22 cellular contexts compared by ENCODE assay signal in the genomic region with DNA sequence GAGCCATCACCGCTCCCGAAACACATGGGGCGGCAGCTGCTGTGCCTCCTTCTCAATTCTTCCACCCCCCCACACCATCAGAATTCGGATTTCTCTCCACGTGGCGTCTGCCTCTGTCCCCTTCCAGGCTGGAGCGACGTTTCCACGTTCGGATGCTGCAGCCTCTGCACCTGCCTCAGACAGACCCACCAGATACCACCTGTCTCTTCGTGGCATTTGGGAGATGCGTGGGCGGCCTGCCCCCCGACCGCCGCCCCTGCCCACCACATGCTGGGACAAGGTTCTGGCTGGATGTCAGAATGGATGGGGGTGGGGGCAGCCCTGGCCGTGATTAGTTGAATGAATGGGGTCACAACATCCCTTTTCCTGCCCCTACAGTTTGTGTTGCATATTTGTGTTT.
DNase-seq lines count a peak whose midpoint lies in the region; ATAC-seq and TF ChIP-seq lines count a peak whose summit lies in the region.
"Had no signal": no experiment of that assay in that cellular context is flagged by ENCODE, and none has a peak within 500 bp of the region (broad histone marks: within the 10 kb centered on the region; RNA-seq: fewer than 3 reads in every experiment).

No MANE protein-coding gene starts in this region.

- H3K4me2 ChIP-seq in mesenchymal stem cell (ENCODE audit: low read length, poor library complexity, severe bottlenecking): no peak overlapping the region
- H3K4me2 ChIP-seq: A549, GM23338 had no signal

- H3K18ac ChIP-seq in mesenchymal stem cell (ENCODE audit: low read depth in 1 of 2, low read length in 2 of 2): no peak overlapping the region

- H2AFZ ChIP-seq in mesenchymal stem cell (ENCODE audit: low read depth, low read length): no peak overlapping the region
- H2AFZ ChIP-seq: GM23338 had no signal

- in situ Hi-C loops in transverse colon (cut with MboI; ENCODE audit: low pct_ligation_motif_present in 1 of 4, low pct_unique_long_range_greater_than_20kb in 1 of 4, low sequenced_read_pairs in 3 of 4): loop anchor here (10.0 to 25.0 kb wide), 4 partner anchors 199 to 609 kb away; no protein-coding TSS in a partner anchor

- DNase-seq in DMS 273 (lab: John Stamatoyannopoulos, UW; ENCODE audit: unreplicated experiment) (peak; percentile 24), DMS 273 treated with DMSO at 0.1 percent for 48 hours (lab: John Stamatoyannopoulos, UW) (no peak), natural killer cell (no peak), mesenchymal stem cell (no peak), upper lobe of right lung (peak; percentile 18), NCI-H526 (lab: John Stamatoyannopoulos, UW) (no peak), transverse colon (no peak)
- peak; percentile 29 for DNase-seq in natural killer cell treated with Interleukin-12 subunit alpha and Interleukin-12 subunit beta and Interleukin-15 and Interleukin-18, amount 100 ng/mL, for 72 hours (ENCODE audit: low spot score)
- DNase-seq: AML-193; CD4-positive, alpha-beta T cell; DMS53; DND-41; EL; H7; HFFc6 had no signal

- peaks cover 0 to 7% of the 10 kb centered on the region in 2 experiments for H3K36me3 ChIP-seq in mesenchymal stem cell (ENCODE audit: control insufficient read depth in 1 of 2, insufficient read depth in 2 of 2, low read depth in 1 of 2, low read length in 2 of 2)
- no peaks in the 10 kb centered on the region for H3K36me3 ChIP-seq in upper lobe of right lung
- no peaks in the 10 kb centered on the region for H3K36me3 ChIP-seq in transverse colon

- no peak overlapping the region for H3K4ac ChIP-seq in mesenchymal stem cell (ENCODE audit: low read depth in 1 of 2, low read length in 2 of 2)

- no peak for TF ChIP-seq EP300 in transverse colon (IDR thresholded peaks at IDR 0.05; ENCODE audit: low read depth)

- peaks cover 0 to 5% of the 10 kb centered on the region in 2 donors for H3K4me1 Mint-ChIP-seq in natural killer cell treated with Interleukin-12 subunit alpha and Interleukin-12 subunit beta and Interleukin-15 and Interleukin-18, amount 100 ng/mL, for 72 hours (ENCODE audit: low read depth in 2 of 2)
- H3K4me1 Mint-ChIP-seq in natural killer cell: peaks cover 4 to 8% of the 10 kb centered on the region in 2 donors

- no peaks in the 10 kb centered on the region for H3K36me3 Mint-ChIP-seq in natural killer cell treated with Interleukin-12 subunit alpha and Interleukin-12 subunit beta and Interleukin-15 and Interleukin-18, amount 100 ng/mL, for 72 hours
- no peaks in the 10 kb centered on the region for H3K36me3 Mint-ChIP-seq in natural killer cell
- H3K36me3 Mint-ChIP-seq: IgD-negative memory B cell had no signal

- H2AK5ac ChIP-seq in mesenchymal stem cell (ENCODE audit: low read length, severe bottlenecking): no peak overlapping the region

- peaks cover 4 to 10% of the 10 kb centered on the region in 2 experiments for H3K27me3 ChIP-seq in mesenchymal stem cell (ENCODE audit: control insufficient read depth in 1 of 2, insufficient read depth in 1 of 2, low read length in 2 of 2)
- peaks cover 12% of the 10 kb centered on the region for H3K27me3 ChIP-seq in upper lobe of right lung
- peaks cover 12% of the 10 kb centered on the region for H3K27me3 ChIP-seq in transverse colon

- peak overlapping the region in 1 of 2 experiments; percentile 62 for H3K14ac ChIP-seq in mesenchymal stem cell (ENCODE audit: low read length in 2 of 2)

- H3K4me3 ChIP-seq in mesenchymal stem cell (ENCODE audit: insufficient read depth in 1 of 2, low read depth in 1 of 2, low read length in 2 of 2) (no peak overlapping the region), upper lobe of right lung (no peak overlapping the region), transverse colon (no peak overlapping the region)
- H3K4me3 ChIP-seq: A549, GM12878, GM23338 had no signal

- no peak overlapping the region for H3K9ac ChIP-seq in mesenchymal stem cell (ENCODE audit: low read length)

- no peak overlapping the region for H2BK5ac ChIP-seq in mesenchymal stem cell (ENCODE audit: low read depth, low read length, poor library complexity, severe bottlenecking)

- no peak for TF ChIP-seq POLR2A in transverse colon (IDR thresholded peaks at IDR 0.05)

- no peak for TF ChIP-seq CTCF in natural killer cell (IDR thresholded peaks at IDR 0.05)
- TF ChIP-seq CTCF in upper lobe of right lung (IDR thresholded peaks at IDR 0.05): no peak
- no peak for TF ChIP-seq CTCF in transverse colon (IDR thresholded peaks at IDR 0.05)

- no peaks in the 10 kb centered on the region for H3K9me3 ChIP-seq in mesenchymal stem cell (ENCODE audit: control insufficient read depth, low read length)
- H3K9me3 ChIP-seq in upper lobe of right lung: no peaks in the 10 kb centered on the region
- no peaks in the 10 kb centered on the region for H3K9me3 ChIP-seq in transverse colon
- H3K9me3 ChIP-seq: A549 had no signal

- intact Hi-C loops in natural killer cell (cut with micrococcal nuclease) (no loop called here), upper lobe of right lung (cut with DNase I) (no loop called here), transverse colon (cut with DNase I; ENCODE audit: low total_unique reads) (loop anchor here (5.0 kb wide), 1 partner anchor 607 kb away; no protein-coding TSS in a partner anchor)

- no peak overlapping the region for H2BK120ac ChIP-seq in mesenchymal stem cell (ENCODE audit: low read depth, low read length)

- H3K27ac Mint-ChIP-seq in natural killer cell treated with Interleukin-12 subunit alpha and Interleukin-12 subunit beta and Interleukin-15 and Interleukin-18, amount 100 ng/mL, for 72 hours: no peak overlapping the region
- no peak overlapping the region for H3K27ac Mint-ChIP-seq in natural killer cell
- H3K27ac Mint-ChIP-seq: CD4-positive, alpha-beta T cell; GM23338; HFFc6 had no signal

- no peaks in the 10 kb centered on the region for H3K9me3 Mint-ChIP-seq in natural killer cell treated with Interleukin-12 subunit alpha and Interleukin-12 subunit beta and Interleukin-15 and Interleukin-18, amount 100 ng/mL, for 72 hours
- no peaks in the 10 kb centered on the region for H3K9me3 Mint-ChIP-seq in natural killer cell
- H3K9me3 Mint-ChIP-seq: CD4-positive, alpha-beta T cell; GM23338; HFFc6; IgD-negative memory B cell had no signal

- no peak for ATAC-seq in natural killer cell treated with Interleukin-12 subunit alpha and Interleukin-12 subunit beta and Interleukin-15 and Interleukin-18, amount 100 ng/mL, for 72 hours
- ATAC-seq in natural killer cell: no peak
- no peak for ATAC-seq in upper lobe of right lung
- ATAC-seq: A549, GM12878, GM23338, HCT116 had no signal

- no peak overlapping the region for H2BK12ac ChIP-seq in mesenchymal stem cell (ENCODE audit: low read length in 2 of 2)

- H3K79me1 ChIP-seq in mesenchymal stem cell (replicated peaks; ENCODE audit: low read length, poor library complexity, severe bottlenecking): peaks cover 3% of the 10 kb centered on the region

- no peak overlapping the region for H3K23ac ChIP-seq in mesenchymal stem cell (ENCODE audit: low read length in 2 of 2)

- H4K91ac ChIP-seq in mesenchymal stem cell (ENCODE audit: low read length): peak overlapping the region; percentile 7

- H3K4me1 ChIP-seq in mesenchymal stem cell (ENCODE audit: control insufficient read depth, insufficient read depth, low read depth, low read length) (peaks cover 24% of the 10 kb centered on the region), upper lobe of right lung (no peaks in the 10 kb centered on the region), transverse colon (peaks cover 0 to 7% (median 4%) of the 10 kb centered on the region in 4 donors)

- H4K8ac ChIP-seq in mesenchymal stem cell (ENCODE audit: low read length): no peak overlapping the region

- H3K4me3 Mint-ChIP-seq in natural killer cell treated with Interleukin-12 subunit alpha and Interleukin-12 subunit beta and Interleukin-15 and Interleukin-18, amount 100 ng/mL, for 72 hours: no peak overlapping the region
- no peak overlapping the region for H3K4me3 Mint-ChIP-seq in natural killer cell
- H3K4me3 Mint-ChIP-seq: CD4-positive, alpha-beta T cell; GM23338; HFFc6; IgD-negative memory B cell had no signal

- WGBS in mesenchymal stem cell: 86% methylated on average over 10 of the region's 17 CpGs
- WGBS in transverse colon (ENCODE audit: low coverage in 1 of 2), 2 donors: 80 to 88% methylated on average over 1 to 17 of the region's 17 CpGs

- H3K27me3 Mint-ChIP-seq in natural killer cell treated with Interleukin-12 subunit alpha and Interleukin-12 subunit beta and Interleukin-15 and Interleukin-18, amount 100 ng/mL, for 72 hours: peaks cover 12 to 16% of the 10 kb centered on the region in 2 donors
- peaks cover 10 to 25% of the 10 kb centered on the region in 2 donors for H3K27me3 Mint-ChIP-seq in natural killer cell (ENCODE audit: low read depth in 2 of 2)

- no peak overlapping the region for H2BK15ac ChIP-seq in mesenchymal stem cell (ENCODE audit: low read depth, poor library complexity, severe bottlenecking)

- H3K27ac ChIP-seq in mesenchymal stem cell (ENCODE audit: low read length, poor library complexity, severe bottlenecking): no peak overlapping the region
- no peak overlapping the region for H3K27ac ChIP-seq in upper lobe of right lung
- no peak overlapping the region for H3K27ac ChIP-seq in transverse colon
- H3K27ac ChIP-seq: 22Rv1, A549, C4-2B had no signal

Comparison
In these comparisons a context has a peak if more than half of its experiments do, and no peak if none do; other contexts are left out.
1. DNase-seq: peak in DMS 273 (single experiment), natural killer cell treated with Interleukin-12 subunit alpha and Interleukin-12 subunit beta and Interleukin-15 and Interleukin-18, amount 100 ng/mL, for 72 hours (single experiment) and upper lobe of right lung (single experiment); none in DMS 273 treated with DMSO at 0.1 percent for 48 hours (single experiment), natural killer cell (single experiment), mesenchymal stem cell (single experiment), NCI-H526 (0 of 2) and transverse colon (single experiment).